Comparison of ENCODE assay signal across 8 cellular contexts in the genomic region with DNA sequence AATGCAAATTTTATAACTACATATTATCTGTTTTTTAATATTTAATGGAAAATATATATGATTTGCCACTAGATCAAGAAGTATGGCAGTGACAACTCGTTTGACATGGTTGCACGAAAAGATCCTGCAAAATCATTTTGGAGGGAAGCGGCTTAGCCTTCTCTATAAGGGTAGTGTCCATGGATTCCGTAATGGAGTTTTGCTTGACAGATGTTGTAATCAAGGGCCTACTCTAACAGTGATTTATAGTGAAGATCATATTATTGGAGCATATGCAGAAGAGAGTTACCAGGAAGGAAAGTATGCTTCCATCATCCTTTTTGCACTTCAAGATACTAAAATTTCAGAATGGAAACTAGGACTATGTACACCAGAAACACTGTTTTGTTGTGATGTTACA. TPM values are rescaled to one million over a fixed set of nuclear protein-coding genes. Genes with fewer than 3 reads are reported as not detected.
DNase-seq lines count a peak whose midpoint lies in the region; ATAC-seq and TF ChIP-seq lines count a peak whose summit lies in the region.

No MANE protein-coding gene starts in this region.

- intact Hi-C loops in CD14-positive monocyte (cut with micrococcal nuclease), result no loop called here
- intact Hi-C loops in naive thymus-derived CD4-positive, alpha-beta T cell (cut with micrococcal nuclease), result loop anchor here in 1 of 2 donors (1.0 to 2.0 kb wide), 2 partner anchors 27 to 671 kb away; a partner anchor contains a TSS

- DNase-seq in CD14-positive monocyte (ENCODE audit: low spot score), result no peak
- no peak for DNase-seq in HFFc6
- DNase-seq in naive thymus-derived CD4-positive, alpha-beta T cell, result peak in 3 of 9 donors; percentile 5 to 15 (median 11)
- DNase-seq in GM20000 (ENCODE audit: low spot score), result no peak
- no peak for DNase-seq in glutamatergic neuron
- DNase-seq in DMS79 treated with DMSO at 0.1 percent for 48 hours (lab: John Stamatoyannopoulos, UW), result no peak

- peaks cover 33 to 36% of the 10 kb centered on the region in 2 donors for H3K4me1 ChIP-seq in naive thymus-derived CD4-positive, alpha-beta T cell (ENCODE audit: control insufficient read depth in 2 of 2, insufficient read depth in 2 of 2, low read length in 2 of 2)

- no peak for ATAC-seq in naive thymus-derived CD4-positive, alpha-beta T cell
- ATAC-seq in GM21381 (IDR thresholded peaks at IDR 0.05; ENCODE audit: unreplicated experiment), result no peak

- peak overlapping the region; percentile 76 to 88 for H3K4me3 Mint-ChIP-seq in CD14-positive monocyte
- peak overlapping the region; percentile 76; the same call in 1 of the 2 replicates for H3K4me3 Mint-ChIP-seq in HFFc6
- peak overlapping the region; percentile 74 to 90 (median 80) for H3K4me3 Mint-ChIP-seq in brain
- H3K4me3 Mint-ChIP-seq in naive thymus-derived CD4-positive, alpha-beta T cell, result peak overlapping the region; percentile 81 to 100 (median 92)
- H3K4me3 Mint-ChIP-seq in glutamatergic neuron (ENCODE audit: unreplicated experiment), result no peak overlapping the region

- peaks cover 0 to 4% (median 0%) of the 10 kb centered on the region in 3 experiments for H3K36me3 ChIP-seq in naive thymus-derived CD4-positive, alpha-beta T cell (ENCODE audit: control insufficient read depth in 2 of 3, insufficient read depth in 3 of 3, low read length in 3 of 3)

- peaks cover 59% of the 10 kb centered on the region for H3K4me1 Mint-ChIP-seq in CD14-positive monocyte
- peaks cover 16% of the 10 kb centered on the region for H3K4me1 Mint-ChIP-seq in HFFc6 (ENCODE audit: low read depth)
- peaks cover 44% of the 10 kb centered on the region for H3K4me1 Mint-ChIP-seq in brain
- peaks cover 39 to 75% (median 59%) of the 10 kb centered on the region in 7 donors for H3K4me1 Mint-ChIP-seq in naive thymus-derived CD4-positive, alpha-beta T cell
- peaks cover 5% of the 10 kb centered on the region for H3K4me1 Mint-ChIP-seq in glutamatergic neuron (ENCODE audit: low read depth, unreplicated experiment)

- H3K27me3 Mint-ChIP-seq in CD14-positive monocyte (ENCODE audit: low read depth in 3 of 3) (no peaks in the 10 kb centered on the region), HFFc6 (ENCODE audit: insufficient read depth) (no peaks in the 10 kb centered on the region; the same call in 1 of the 2 replicates), brain (no peaks in the 10 kb centered on the region), glutamatergic neuron (ENCODE audit: unreplicated experiment) (no peaks in the 10 kb centered on the region)
- H3K27me3 Mint-ChIP-seq in naive thymus-derived CD4-positive, alpha-beta T cell, result no peaks in the 10 kb centered on the region

- CTCF ChIA-PET in naive thymus-derived CD4-positive, alpha-beta T cell (lab: Charles Lee), result interaction anchor here (1.1 to 1.8 kb wide), 3 partner anchors 26 to 33 kb away, joined by 3 to 11 read pairs (median 6); a partner anchor contains a TSS

- no peaks in the 10 kb centered on the region for H3K9me3 ChIP-seq in naive thymus-derived CD4-positive, alpha-beta T cell (ENCODE audit: control insufficient read depth in 2 of 3, low read length in 3 of 3)

- H3K9me3 Mint-ChIP-seq in CD14-positive monocyte (peaks cover 14 to 27% (median 24%) of the 10 kb centered on the region in 7 donors), HFFc6 (peaks cover 4% of the 10 kb centered on the region; the same call in 1 of the 2 replicates), brain (peaks cover 0 to 27% (median 18%) of the 10 kb centered on the region in 5 experiments), glutamatergic neuron (ENCODE audit: unreplicated experiment) (peaks cover 3% of the 10 kb centered on the region)
- peaks cover 0 to 19% (median 6%) of the 10 kb centered on the region in 11 donors for H3K9me3 Mint-ChIP-seq in naive thymus-derived CD4-positive, alpha-beta T cell

- TF ChIP-seq CTCF in CD14-positive monocyte (IDR thresholded peaks at IDR 0.05) (no peak), HFFc6 (IDR thresholded peaks at IDR 0.05) (no peak), brain (conservative IDR thresholded peaks at IDR 0.05) (no peak), GM20000 (IDR thresholded peaks at IDR 0.05; ENCODE audit: extremely low read depth, missing control alignments) (no peak), glutamatergic neuron (IDR thresholded peaks at IDR 0.05; ENCODE audit: partially characterized antibody, unreplicated experiment) (no peak)

- POLR2A ChIA-PET in naive thymus-derived CD4-positive, alpha-beta T cell (lab: Charles Lee), result interaction anchor here (1.0 to 1.6 kb wide), 4 partner anchors 26 to 967 kb away, joined by 3 to 8 read pairs (median 6); a partner anchor contains a TSS

- H3K27ac ChIP-seq in naive thymus-derived CD4-positive, alpha-beta T cell (ENCODE audit: low read depth, low read length), result peak overlapping the region; percentile 67

- peak overlapping the region; percentile 68 for H3K4me3 ChIP-seq in naive thymus-derived CD4-positive, alpha-beta T cell (ENCODE audit: low read length)

- peaks cover 11 to 22% of the 10 kb centered on the region in 2 donors for H3K36me3 Mint-ChIP-seq in CD14-positive monocyte
- no peaks in the 10 kb centered on the region; the same call in 1 of the 2 replicates for H3K36me3 Mint-ChIP-seq in HFFc6 (ENCODE audit: low read depth)
- H3K36me3 Mint-ChIP-seq in brain, result peaks cover 12% of the 10 kb centered on the region
- peaks cover 0 to 67% (median 10%) of the 10 kb centered on the region in 5 donors for H3K36me3 Mint-ChIP-seq in naive thymus-derived CD4-positive, alpha-beta T cell
- H3K36me3 Mint-ChIP-seq in glutamatergic neuron (ENCODE audit: unreplicated experiment), result peaks cover 15% of the 10 kb centered on the region

- H3K27ac Mint-ChIP-seq in CD14-positive monocyte, result peak overlapping the region in 6 of 7 donors; percentile 35 to 81 (median 60)
- H3K27ac Mint-ChIP-seq in HFFc6, result no peak overlapping the region; the same call in 1 of the 2 replicates
- H3K27ac Mint-ChIP-seq in brain, result peak overlapping the region in 4 of 5 experiments; percentile 74 to 93 (median 78)
- peak overlapping the region; percentile 82 to 97 (median 93) for H3K27ac Mint-ChIP-seq in naive thymus-derived CD4-positive, alpha-beta T cell
- H3K27ac Mint-ChIP-seq in glutamatergic neuron (ENCODE audit: unreplicated experiment), result no peak overlapping the region

- no peaks in the 10 kb centered on the region for H3K27me3 ChIP-seq in naive thymus-derived CD4-positive, alpha-beta T cell (ENCODE audit: control insufficient read depth in 2 of 2, insufficient read depth in 2 of 2, low read length in 2 of 2)

RNA-seq across cellular contexts. Expression of a gene that starts 0.5 kb away (rescaled TPM):
- polyA plus RNA-seq in CD14-positive monocyte (10 to 100 TPM; 23.0 to 35.5 TPM), brain (ENCODE audit: insufficient read depth, low read depth, low replicate concordance) (1.6 TPM)
- total RNA-seq in HFFc6 (2021; fragmentation: NEBNext Ultra II Directional; extraction: Animal tissue kit (Norgen Biotek cat#: 25700)), result 1 to 10 TPM; 1.3 to 3.3 (median 2.8) TPM
- total RNA-seq in naive thymus-derived CD4-positive, alpha-beta T cell, result 100 to 1,000 TPM in 1 of 5 experiments, 10 to 100 TPM in 4; 24.3 to 142 (median 33.1) TPM
- 10 to 100 TPM in 1 of 2 donors, 1 to 10 TPM in 1; 9.8 to 15.2 TPM for polyA plus RNA-seq in naive thymus-derived CD4-positive, alpha-beta T cell
- not detected for total RNA-seq in glutamatergic neuron (ENCODE audit: unreplicated experiment)

RNA-seq across cellular contexts. Expression of a gene that starts 29.9 kb away (rescaled TPM):
- polyA plus RNA-seq in CD14-positive monocyte, result 10 to 100 TPM in 1 of 2 donors, 1 to 10 TPM in 1; 8.6 to 11.0 TPM
- total RNA-seq in HFFc6 (2021; fragmentation: NEBNext Ultra II Directional; extraction: Animal tissue kit (Norgen Biotek cat#: 25700)), result under 1 TPM; 0.18 to 0.52 (median 0.34) TPM
- polyA plus RNA-seq in brain (ENCODE audit: insufficient read depth, low read depth, low replicate concordance), result 3.0 TPM
- total RNA-seq in naive thymus-derived CD4-positive, alpha-beta T cell, result 100 to 1,000 TPM in 1 of 5 experiments, 10 to 100 TPM in 1, 1 to 10 TPM in 3; 1.4 to 194 (median 7.8) TPM
- 1 to 10 TPM; 1.1 to 4.7 TPM for polyA plus RNA-seq in naive thymus-derived CD4-positive, alpha-beta T cell
- total RNA-seq in glutamatergic neuron (ENCODE audit: unreplicated experiment), result not detected

Comparison
In these comparisons a context has a peak if more than half of its experiments do, and no peak if none do; other contexts are left out.
1. H3K27ac Mint-ChIP-seq: peak in CD14-positive monocyte (6 of 7), brain (4 of 5) and naive thymus-derived CD4-positive, alpha-beta T cell (9 of 9); none in HFFc6 (single experiment) and glutamatergic neuron (single experiment).
2. RNA of a gene that starts 0.5 kb away (total RNA-seq): 24.3 to 142 TPM in naive thymus-derived CD4-positive, alpha-beta T cell; 1.3 to 3.3 TPM in HFFc6 and not detected in glutamatergic neuron (single experiment); every median in the first group is over 4 times any median in the second.